ENCODE assay signal across 19 cellular contexts in the genomic region with DNA sequence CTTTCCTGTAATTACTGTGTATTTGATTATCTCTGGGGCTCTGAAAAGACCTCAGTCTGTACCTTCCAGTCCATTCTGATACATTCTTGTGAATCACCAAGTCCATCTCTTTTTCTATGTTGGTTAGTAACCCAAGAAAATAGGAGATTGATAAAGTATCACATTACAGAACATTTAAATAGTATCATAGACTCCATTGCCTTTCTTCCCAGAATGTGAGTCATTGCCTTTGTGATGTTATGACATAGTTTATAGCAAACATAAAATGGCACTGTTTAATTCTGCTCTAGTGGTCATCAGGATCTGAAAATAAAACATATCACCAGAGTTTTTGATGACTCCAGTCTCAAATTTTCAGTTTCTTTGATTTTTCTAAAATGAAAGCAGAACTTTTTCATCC.
"Had no signal": no experiment of that assay in that cellular context is flagged by ENCODE, and none has a peak within 500 bp of the region (broad histone marks: within the 10 kb centered on the region; RNA-seq: fewer than 3 reads in every experiment).

No MANE protein-coding gene starts in this region.

- H3K27me3 ChIP-seq: body of pancreas, esophagus squamous epithelium, hepatocyte, neutrophil, pancreas, right lobe of liver, testis had no signal

- H3K27ac ChIP-seq: body of pancreas, esophagus squamous epithelium, hepatocyte, neutrophil, pancreas, right lobe of liver, testis had no signal

- FAIRE-seq: pancreas, small intestine, TTC549 had no signal

- H3K36me3 ChIP-seq: esophagus squamous epithelium, neutrophil, pancreas, right lobe of liver had no signal

- H3K4me1 ChIP-seq: body of pancreas, esophagus squamous epithelium, pancreas, right lobe of liver, testis had no signal

- H3K9me3 ChIP-seq: body of pancreas, esophagus squamous epithelium, neutrophil, pancreas, right lobe of liver, testis had no signal

- DNase-seq: activated CD4-positive, alpha-beta T cell treated with anti-CD3 and anti-CD28 coated beads for 36 hours; activated CD4-positive, alpha-beta T cell treated with anti-CD3 and anti-CD28 coated beads, Interleukin-2, amount 50 U/mL, for 48 hours; activated gamma-delta T cell; body of pancreas; effector CD4-positive, alpha-beta T cell; esophagus squamous epithelium; islet precursor cell; pancreas; right lobe of liver; small intestine; stimulated activated CD4-positive, alpha-beta T cell treated with anti-CD3 and anti-CD28 coated beads, Interleukin-4, amount 100 ng/mL, for 1 hour; stimulated activated naive CD8-positive, alpha-beta T cell treated with anti-CD3 and anti-CD28 coated beads, Interleukin-15, amount 100 ng/mL, for 72 hours; testis had no signal

- ATAC-seq: activated CD4-positive, alpha-beta T cell treated with anti-CD3 and anti-CD28 coated beads for 36 hours; body of pancreas; left lobe of liver; natural killer cell treated with Interleukin-12 subunit alpha and Interleukin-12 subunit beta and Interleukin-15 and Interleukin-18, amount 100 ng/mL, for 72 hours; pancreas; right lobe of liver; stimulated activated naive CD8-positive, alpha-beta T cell treated with anti-CD3 and anti-CD28 coated beads, Interleukin-15, amount 100 ng/mL, for 72 hours had no signal

- H3K4me3 ChIP-seq: body of pancreas, esophagus squamous epithelium, hepatocyte, lung, pancreas, right lobe of liver, testis had no signal
